Comparison of ENCODE assay signal across 7 cellular contexts in genomic region chr1:41762777-41763176, GRCh38.
"Had no signal": no experiment of that assay in that cellular context is flagged by ENCODE, and none has a peak within 500 bp of the region (broad histone marks: within the 10 kb centered on the region; RNA-seq: fewer than 3 reads in every experiment).

No MANE protein-coding gene starts in this region.

- DNase-seq: GM23248, GOT3, HCEC 1CT, KBM-7 had no signal

- H3K4me2 ChIP-seq: KMS-11 had no signal

- H3K27ac Mint-ChIP-seq: H9 had no signal

- H3K36me3 Mint-ChIP-seq: IgD-negative memory B cell had no signal

- H3K27ac ChIP-seq: GM23248, KMS-11 had no signal

- H3K9ac ChIP-seq: GM23248, KMS-11 had no signal

- H3K27me3 Mint-ChIP-seq: IgD-negative memory B cell had no signal

- H3K4me3 ChIP-seq: GM23248 had no signal

- H2AFZ ChIP-seq: GM23248 had no signal

- H3K4me3 Mint-ChIP-seq: H9, IgD-negative memory B cell had no signal
